Comparison of ENCODE assay signal across 25 cellular contexts in genomic region chr16:25041437-25041836, GRCh38.
"Had no signal": no experiment of that assay in that cellular context is flagged by ENCODE, and none has a peak within 500 bp of the region (broad histone marks: within the 10 kb centered on the region; RNA-seq: fewer than 3 reads in every experiment).

No MANE protein-coding gene starts in this region.

- H3K9me3 Mint-ChIP-seq: activated CD4-positive, alpha-beta T cell treated with anti-CD3 and anti-CD28 coated beads, Interleukin-2, amount 10 ng/mL, durations not matched to agents 24 days and 14 days; activated naive CD4-positive, alpha-beta T cell treated with anti-CD3 and anti-CD28 coated beads, Interleukin-2, amount 50 U/mL, for 72 hours; activated naive CD8-positive, alpha-beta T cell treated with anti-CD3 and anti-CD28 coated beads, Interleukin-2, amount 50 U/mL, for 24 hours; activated T-cell treated with anti-CD3 and anti-CD28 coated beads, Interleukin-2, amount 50 U/mL, for 4 hours; central memory CD8-positive, alpha-beta T cell; T-helper 1 cell treated with Interleukin-12 subunit alpha and Interleukin-12 subunit beta and Interleukin-4 antibody, amounts not matched to agents 30 μg/mL and 1 μg/mL, for 36 hours had no signal

- H3K27me3 Mint-ChIP-seq: activated CD4-positive, alpha-beta T cell treated with anti-CD3 and anti-CD28 coated beads, Interleukin-2, amount 10 ng/mL, durations not matched to agents 24 days and 14 days; activated CD8-positive, alpha-beta memory T cell treated with anti-CD3 and anti-CD28 coated beads, Interleukin-2, amount 10 ng/mL, durations not matched to agents 7 days and 5 days; activated naive CD8-positive, alpha-beta T cell treated with anti-CD3 and anti-CD28 coated beads, Interleukin-2, amount 50 U/mL, for 24 hours; central memory CD8-positive, alpha-beta T cell had no signal

- ATAC-seq: activated CD8-positive, alpha-beta memory T cell treated with anti-CD3 and anti-CD28 coated beads, Interleukin-2, amount 10 ng/mL, durations not matched to agents 7 days and 5 days; activated naive CD4-positive, alpha-beta T cell treated with anti-CD3 and anti-CD28 coated beads, Interleukin-2, amount 50 U/mL, for 72 hours; activated naive CD8-positive, alpha-beta T cell treated with anti-CD3 and anti-CD28 coated beads, Interleukin-2, amount 50 U/mL, for 24 hours; activated T-cell treated with anti-CD3 and anti-CD28 coated beads, Interleukin-2, amount 50 U/mL, for 4 hours; PC-3 had no signal

- FAIRE-seq: astrocyte, RCC 7860 had no signal

- H3K27ac Mint-ChIP-seq: activated CD4-positive, alpha-beta T cell treated with anti-CD3 and anti-CD28 coated beads, Interleukin-2, amount 10 ng/mL, durations not matched to agents 24 days and 14 days; activated CD8-positive, alpha-beta memory T cell treated with anti-CD3 and anti-CD28 coated beads, Interleukin-2, amount 10 ng/mL, durations not matched to agents 7 days and 5 days; activated naive CD4-positive, alpha-beta T cell treated with anti-CD3 and anti-CD28 coated beads, Interleukin-2, amount 50 U/mL, for 72 hours; activated naive CD8-positive, alpha-beta T cell treated with anti-CD3 and anti-CD28 coated beads, Interleukin-2, amount 50 U/mL, for 24 hours; brain; T-helper 1 cell treated with Interleukin-12 subunit alpha and Interleukin-12 subunit beta and Interleukin-4 antibody, amounts not matched to agents 30 μg/mL and 1 μg/mL, for 36 hours had no signal

- DNase-seq: activated CD4-positive, alpha-beta T cell treated with anti-CD3 and anti-CD28 coated beads, Interleukin-2, amount 10 ng/mL, durations not matched to agents 24 days and 14 days; activated CD4-positive, alpha-beta T cell treated with anti-CD3 and anti-CD28 coated beads, Interleukin-2, amount 50 U/mL, for 48 hours; activated CD4-positive, CD25-positive, alpha-beta regulatory T cell treated with anti-CD3 and anti-CD28 coated beads, Interleukin-2, amount 50 U/mL, for 72 hours; activated CD8-positive, alpha-beta memory T cell treated with anti-CD3 and anti-CD28 coated beads, Interleukin-2, amount 10 ng/mL, durations not matched to agents 7 days and 5 days; activated effector memory CD4-positive, alpha-beta T cell treated with anti-CD3 and anti-CD28 coated beads, Interleukin-2, amount 50 U/mL, for 16 hours; activated naive CD4-positive, alpha-beta T cell treated with Interleukin-2 at 50 U/mL for 16 hours; activated naive CD8-positive, alpha-beta T cell treated with anti-CD3 and anti-CD28 coated beads, Interleukin-2, amount 50 U/mL, for 24 hours; activated T-cell treated with anti-CD3 and anti-CD28 coated beads, Interleukin-2, amount 50 U/mL, for 4 hours; amniotic stem cell; NCI-H1105 treated with DMSO at 0.1 percent for 48 hours; NCI-H1436 treated with DMSO at 0.1 percent for 48 hours; NCI-H187; NCI-H2081; NCI-H446 treated with DMSO at 0.1 percent for 48 hours; NCI-H524 treated with DMSO at 0.1 percent for 48 hours; NCI-H774; NK-92 treated with Interleukin-12 subunit alpha and Interleukin-12 subunit beta, amount 100 ng/mL, for 24 hours; PC-3; SHP77 treated with DMSO at 0.1 percent for 48 hours had no signal

- H3K4me3 Mint-ChIP-seq: activated CD4-positive, alpha-beta T cell treated with anti-CD3 and anti-CD28 coated beads, Interleukin-2, amount 10 ng/mL, durations not matched to agents 24 days and 14 days; activated CD8-positive, alpha-beta memory T cell treated with anti-CD3 and anti-CD28 coated beads, Interleukin-2, amount 10 ng/mL, durations not matched to agents 7 days and 5 days; activated naive CD8-positive, alpha-beta T cell treated with anti-CD3 and anti-CD28 coated beads, Interleukin-2, amount 50 U/mL, for 24 hours; activated T-cell treated with anti-CD3 and anti-CD28 coated beads, Interleukin-2, amount 50 U/mL, for 4 hours; brain; central memory CD8-positive, alpha-beta T cell; T-helper 1 cell treated with Interleukin-12 subunit alpha and Interleukin-12 subunit beta and Interleukin-4 antibody, amounts not matched to agents 30 μg/mL and 1 μg/mL, for 36 hours had no signal

- H3K36me3 Mint-ChIP-seq: activated CD8-positive, alpha-beta memory T cell treated with anti-CD3 and anti-CD28 coated beads, Interleukin-2, amount 10 ng/mL, durations not matched to agents 7 days and 5 days; activated naive CD4-positive, alpha-beta T cell treated with anti-CD3 and anti-CD28 coated beads, Interleukin-2, amount 50 U/mL, for 72 hours; brain had no signal
